ENCODE assay signal across 37 cellular contexts in genomic region chr2:167128130-167128529, GRCh38.
DNase-seq lines count a peak whose midpoint lies in the region; ATAC-seq, FAIRE-seq and TF ChIP-seq lines count a peak whose summit lies in the region.
"Had no signal": no experiment of that assay in that cellular context is flagged by ENCODE, and none has a peak within 500 bp of the region (broad histone marks: within the 10 kb centered on the region; RNA-seq: fewer than 3 reads in every experiment).

No MANE protein-coding gene starts in this region.

- H3K4me2 ChIP-seq in HepG2 (ENCODE audit: low read depth, low read length), result no peak overlapping the region
- no peak overlapping the region for H3K4me2 ChIP-seq in IMR-90 (ENCODE audit: low read depth, low read length)
- H3K4me2 ChIP-seq in H1 (ENCODE audit: insufficient read depth in 1 of 2, low read depth in 2 of 2, low read length in 2 of 2), result no peak overlapping the region
- H3K4me2 ChIP-seq: A549; BLaER1; BLaER1 treated with 17β-estradiol and CSF1 and Interleukin-3, amounts not matched to agents 10 nM and 100 nM had no signal

- H3K79me1 ChIP-seq in IMR-90 (ENCODE audit: low read depth in 1 of 2, low read length in 2 of 2) (no peaks in the 10 kb centered on the region), H1 (ENCODE audit: low read depth, low read length) (no peaks in the 10 kb centered on the region)

- 53% methylated on average over 9 of the region's 9 CpGs for WGBS in HepG2 (ENCODE audit: low lambda C conversion rate)
- 71% methylated on average over 9 of the region's 9 CpGs for WGBS in right lobe of liver (ENCODE audit: insufficient coverage, low coverage, low lambda C conversion rate, missing lambda C conversion rate)
- WGBS in IMR-90 (ENCODE audit: extremely low coverage in 2 of 2, insufficient read length in 1 of 2), 2 experiments, result 100% methylated on average over 1 of the region's 9 CpGs; no CpG with 5 or more reads in 1 of the 2 experiments
- WGBS in H1 (ENCODE audit: extremely low coverage in 1 of 2, insufficient coverage in 1 of 2, insufficient read length in 1 of 2, insufficient replicate concordance in 2 of 2, low coverage in 1 of 2, low lambda C conversion rate in 2 of 2, missing lambda C conversion rate in 1 of 2), 2 experiments, result 93% methylated on average over 9 of the region's 9 CpGs; no CpG with 5 or more reads in 1 of the 2 experiments

- intact Hi-C loops in HepG2 (cut with micrococcal nuclease; ENCODE audit: unreplicated experiment), result no loop called here
- intact Hi-C loops in right lobe of liver (cut with DNase I), result no loop called here
- intact Hi-C loops in IMR-90 (cut with micrococcal nuclease), result loop anchor here (5.0 kb wide), 1 partner anchor 84 kb away; no protein-coding TSS in a partner anchor
- intact Hi-C loops in activated naive CD4-positive, alpha-beta T cell treated with anti-CD3 and anti-CD28 coated beads for 36 hours (cut with micrococcal nuclease), result no loop called here

- H2AK9ac ChIP-seq in IMR-90 (replicated peaks; ENCODE audit: low read depth, low read length, poor library complexity), result no peak overlapping the region

- no peaks in the 10 kb centered on the region for H3K27me3 ChIP-seq in HepG2 (ENCODE audit: control insufficient read depth in 1 of 2, insufficient read depth in 2 of 2, low read length in 2 of 2)
- H3K27me3 ChIP-seq in right lobe of liver, result no peaks in the 10 kb centered on the region
- no peaks in the 10 kb centered on the region for H3K27me3 ChIP-seq in IMR-90 (ENCODE audit: control insufficient read depth, insufficient read depth, low read length)
- H3K27me3 ChIP-seq in H1 (replicated peaks in 1 of 4; ENCODE audit: control insufficient read depth in 3 of 4, extremely low read depth in 1 of 4, insufficient read depth in 3 of 4, low read length in 3 of 4), result no peaks in the 10 kb centered on the region
- H3K27me3 ChIP-seq: BE2C; BLaER1; BLaER1 treated with 17β-estradiol and CSF1 and Interleukin-3, amounts not matched to agents 10 nM and 100 nM had no signal

- no peak for TF ChIP-seq RAD21 in HepG2 (CRISPR knock-in tag; IDR thresholded peaks at IDR 0.05)
- TF ChIP-seq RAD21 in IMR-90 (IDR thresholded peaks at IDR 0.05; ENCODE audit: low read length), result no peak
- TF ChIP-seq RAD21 in Ishikawa (IDR thresholded peaks at IDR 0.05; ENCODE audit: low read depth), result no peak
- no peak for TF ChIP-seq RAD21 in H1 (IDR thresholded peaks at IDR 0.05 in 1 of 2, conservative IDR thresholded peaks at IDR 0.05 in 1 of 2; ENCODE audit: low read depth in 2 of 2, low read length in 2 of 2)

- no peak overlapping the region for H3K4me3 Mint-ChIP-seq in activated naive CD4-positive, alpha-beta T cell treated with anti-CD3 and anti-CD28 coated beads for 36 hours
- H3K4me3 Mint-ChIP-seq: B cell; CD14-positive monocyte; CD4-positive, alpha-beta memory T cell; CD4-positive, alpha-beta T cell; CD4-positive, CD25-positive, alpha-beta regulatory T cell; CD8-positive, alpha-beta memory T cell; CD8-positive, alpha-beta T cell had no signal

- H3K4ac ChIP-seq in IMR-90 (ENCODE audit: low read depth, low read length) (no peak overlapping the region), H1 (replicated peaks; ENCODE audit: insufficient read length, low read depth, low read length) (no peak overlapping the region)

- no peak overlapping the region for H2BK12ac ChIP-seq in H1 (ENCODE audit: low read depth, low read length)

- no peaks in the 10 kb centered on the region for H3K36me3 ChIP-seq in HepG2 (replicated peaks in 1 of 2; ENCODE audit: control insufficient read depth in 1 of 2, insufficient read depth in 2 of 2, low read length in 2 of 2)
- H3K36me3 ChIP-seq in right lobe of liver, result no peaks in the 10 kb centered on the region
- H3K36me3 ChIP-seq in IMR-90 (ENCODE audit: control insufficient read depth, insufficient read depth, low read length), result no peaks in the 10 kb centered on the region
- no peaks in the 10 kb centered on the region for H3K36me3 ChIP-seq in H1 (ENCODE audit: control insufficient read depth in 2 of 4, insufficient read depth in 4 of 4, low read length in 3 of 4)
- H3K36me3 ChIP-seq: BE2C; BLaER1; BLaER1 treated with 17β-estradiol and CSF1 and Interleukin-3, amounts not matched to agents 10 nM and 100 nM had no signal

- H3K9me3 ChIP-seq in HepG2 (ENCODE audit: low read length) (no peaks in the 10 kb centered on the region), right lobe of liver (no peaks in the 10 kb centered on the region), IMR-90 (ENCODE audit: control insufficient read depth, insufficient read depth, low read length) (no peaks in the 10 kb centered on the region), H1 (ENCODE audit: insufficient read depth in 2 of 2, low read depth in 1 of 2, low read length in 1 of 2) (no peaks in the 10 kb centered on the region)
- H3K9me3 ChIP-seq: A549; BE2C; BLaER1; BLaER1 treated with 17β-estradiol and CSF1 and Interleukin-3, amounts not matched to agents 10 nM and 100 nM; Caco-2 had no signal

- no peaks in the 10 kb centered on the region for H3K79me2 ChIP-seq in HepG2 (ENCODE audit: insufficient read depth, low read length)
- no peaks in the 10 kb centered on the region for H3K79me2 ChIP-seq in H1 (ENCODE audit: control insufficient read depth in 1 of 2, insufficient read depth in 2 of 2, low read length in 2 of 2)

- H2BK120ac ChIP-seq in IMR-90 (ENCODE audit: low read depth, low read length) (no peak overlapping the region), H1 (replicated peaks; ENCODE audit: low read depth, low read length) (no peak overlapping the region)

- TF ChIP-seq POLR2A in HepG2 (IDR thresholded peaks at IDR 0.05; ENCODE audit: insufficient read depth in 1 of 2, low read depth in 2 of 2, low read length in 2 of 2), result no peak
- TF ChIP-seq POLR2A in right lobe of liver (IDR thresholded peaks at IDR 0.05), result no peak
- TF ChIP-seq POLR2A in IMR-90 (IDR thresholded peaks at IDR 0.05; ENCODE audit: low read depth, low read length), result no peak
- no peak for TF ChIP-seq POLR2A in H1 (IDR thresholded peaks at IDR 0.05; ENCODE audit: control extremely low read depth in 1 of 2, low read depth in 2 of 2, low read length in 2 of 2)

- H3K56ac ChIP-seq in IMR-90 (ENCODE audit: extremely low read depth, insufficient read depth, low read length) (no peak overlapping the region), H1 (replicated peaks; ENCODE audit: insufficient read length, low read depth, low read length) (no peak overlapping the region)

- no peak overlapping the region for H3K4me3 ChIP-seq in HepG2 (replicated peaks in 1 of 3; ENCODE audit: insufficient read depth in 1 of 3, low read depth in 2 of 3, low read length in 3 of 3)
- no peak overlapping the region for H3K4me3 ChIP-seq in right lobe of liver
- H3K4me3 ChIP-seq in IMR-90 (ENCODE audit: insufficient read depth, low read depth, low read length), result no peak overlapping the region
- H3K4me3 ChIP-seq in H1 (ENCODE audit: extremely low read depth in 1 of 4, insufficient read depth in 2 of 4, low read depth in 3 of 4, low read length in 4 of 4), result no peak overlapping the region
- H3K4me3 ChIP-seq: A549; BLaER1; BLaER1 treated with 17β-estradiol and CSF1 and Interleukin-3, amounts not matched to agents 10 nM and 100 nM had no signal

- no peaks in the 10 kb centered on the region for H3K23me2 ChIP-seq in H1 (ENCODE audit: low read depth, low read length)

- dilution Hi-C loops in IMR-90 (cut with HindIII; ENCODE audit: low sequenced_read_pairs, unreplicated experiment), result no loop called here

- TF ChIP-seq EP300 in HepG2 (IDR thresholded peaks at IDR 0.05; ENCODE audit: low read depth in 2 of 2, low read length in 2 of 2) (no peak), HepG2 (CRISPR knock-in tag; IDR thresholded peaks at IDR 0.05; ENCODE audit: borderline replicate concordance) (no peak), Ishikawa (IDR thresholded peaks at IDR 0.05; ENCODE audit: borderline replicate concordance) (no peak), H1 (IDR thresholded peaks at IDR 0.05; ENCODE audit: borderline replicate concordance in 1 of 2, low read depth in 2 of 2, low read length in 2 of 2) (no peak)

- H3K27ac Mint-ChIP-seq in activated naive CD4-positive, alpha-beta T cell treated with anti-CD3 and anti-CD28 coated beads for 36 hours, result no peak overlapping the region
- H3K27ac Mint-ChIP-seq: B cell; CD14-positive monocyte; CD4-positive, alpha-beta memory T cell; CD4-positive, alpha-beta T cell; CD4-positive, CD25-positive, alpha-beta regulatory T cell; CD8-positive, alpha-beta memory T cell; CD8-positive, alpha-beta T cell had no signal

- H3K14ac ChIP-seq in IMR-90 (replicated peaks; ENCODE audit: low read depth, low read length), result no peak overlapping the region
- H3K14ac ChIP-seq in H1 (ENCODE audit: insufficient read length), result no peak overlapping the region

- DNase-seq in HepG2 (ENCODE audit: low spot score) (no peak), right lobe of liver (no peak), IMR-90 (no peak), H1 (ENCODE audit: low read depth in 1 of 2, low spot score in 2 of 2) (no peak), HT-29 (ENCODE audit: low spot score) (no peak), NCI-H1930 (lab: John Stamatoyannopoulos, UW) (no peak)
- no peak for DNase-seq in activated naive CD4-positive, alpha-beta T cell treated with anti-CD3 and anti-CD28 coated beads for 36 hours
- DNase-seq: 8988T; ACHN; AML-193; BE2C; C1 segment of cervical spinal cord; Caco-2; Calu3; CD4-positive, alpha-beta memory T cell; CD4-positive, alpha-beta T cell; CD4-positive, CD25-positive, alpha-beta regulatory T cell; CD8-positive, alpha-beta memory T cell; CD8-positive, alpha-beta T cell; COR-L47; DMS 273 treated with DMSO at 0.1 percent for 48 hours; DMS153; DMS53; DMS79; DMS79 treated with DMSO at 0.1 percent for 48 hours; DND-41; EL had no signal

- H2BK15ac ChIP-seq in IMR-90 (ENCODE audit: low read depth, low read length) (no peak overlapping the region), H1 (ENCODE audit: low read length) (no peak overlapping the region)

- H3K4me1 Mint-ChIP-seq in activated naive CD4-positive, alpha-beta T cell treated with anti-CD3 and anti-CD28 coated beads for 36 hours (ENCODE audit: low read depth), result no peaks in the 10 kb centered on the region
- H3K4me1 Mint-ChIP-seq: B cell; CD4-positive, alpha-beta memory T cell; CD4-positive, CD25-positive, alpha-beta regulatory T cell; CD8-positive, alpha-beta memory T cell had no signal

- H4K8ac ChIP-seq in IMR-90 (ENCODE audit: low read depth in 2 of 2, low read length in 2 of 2) (no peak overlapping the region), H1 (ENCODE audit: extremely low read depth, insufficient read depth, low read length) (no peak overlapping the region)

- H3K9me1 ChIP-seq in IMR-90 (ENCODE audit: insufficient read depth, low read length), result no peaks in the 10 kb centered on the region

- H3K18ac ChIP-seq in IMR-90 (ENCODE audit: low read depth, low read length) (no peak overlapping the region), H1 (ENCODE audit: extremely low read depth, low read length) (no peak overlapping the region)

- H3K36me3 Mint-ChIP-seq in activated naive CD4-positive, alpha-beta T cell treated with anti-CD3 and anti-CD28 coated beads for 36 hours (ENCODE audit: low read depth), result no peaks in the 10 kb centered on the region
- H3K36me3 Mint-ChIP-seq: CD14-positive monocyte; CD4-positive, alpha-beta memory T cell; CD4-positive, CD25-positive, alpha-beta regulatory T cell; CD8-positive, alpha-beta memory T cell; CD8-positive, alpha-beta T cell had no signal

- H3K23ac ChIP-seq in IMR-90 (ENCODE audit: low read depth, low read length) (no peak overlapping the region), H1 (ENCODE audit: insufficient read length) (no peak overlapping the region)

- BruUV-seq in HepG2 (replicated peaks; lab: Mats Ljungman, UMichigan) (no TSS peak), IMR-90 (replicated peaks; lab: Mats Ljungman, UMichigan) (no TSS peak)

- ATAC-seq in HepG2 (no peak), right lobe of liver (no peak), IMR-90 (ENCODE audit: low read depth) (no peak)
- ATAC-seq: A549; CD8-positive, alpha-beta T cell had no signal

- no peak overlapping the region for H4K5ac ChIP-seq in IMR-90 (ENCODE audit: low read depth, low read length)
- H4K5ac ChIP-seq in H1 (ENCODE audit: insufficient read length, low read depth, low read length), result no peak overlapping the region

- H3K27ac ChIP-seq in HepG2 (ENCODE audit: extremely low read length, insufficient read depth, low read length) (no peak overlapping the region), right lobe of liver (no peak overlapping the region), IMR-90 (ENCODE audit: insufficient read depth, low read length) (no peak overlapping the region), H1 (ENCODE audit: low read depth, low read length) (no peak overlapping the region)
- H3K27ac ChIP-seq: 22Rv1; A549; BLaER1; BLaER1 treated with 17β-estradiol and CSF1 and Interleukin-3, amounts not matched to agents 10 nM and 100 nM; C4-2B had no signal

- POLR2A ChIA-PET in HepG2 (lab: Yijun Ruan, JAX), result no interaction called here
- POLR2A ChIA-PET in IMR-90 (lab: Charles Lee; ENCODE audit: unreplicated experiment), result no interaction called here
- POLR2A ChIA-PET in H1 (lab: Charles Lee; ENCODE audit: partially characterized antibody), result no interaction called here

- CTCF ChIA-PET in HepG2 (lab: Yijun Ruan, JAX; ENCODE audit: low intra/inter-chr PET ratio, low total read pairs) (no interaction called here), IMR-90 (lab: Yijun Ruan, JAX) (interaction anchor here (1.7 kb wide), 1 partner anchor 84 kb away, joined by 4 read pairs; no protein-coding TSS in a partner anchor), H1 (lab: Charles Lee; ENCODE audit: partially characterized antibody) (interaction anchor here (0.6 to 1.2 kb wide), 2 partner anchors 449 to 832 kb away, joined by 3 read pairs; no protein-coding TSS in a partner anchor)
- CTCF ChIA-PET in activated naive CD4-positive, alpha-beta T cell treated with anti-CD3 and anti-CD28 coated beads for 36 hours (lab: Charles Lee), result no interaction called here

- H4K20me1 ChIP-seq in HepG2 (ENCODE audit: insufficient read depth, low read length) (no peaks in the 10 kb centered on the region), IMR-90 (ENCODE audit: insufficient read depth, low read length) (no peaks in the 10 kb centered on the region), H1 (replicated peaks in 1 of 2; ENCODE audit: control insufficient read depth in 1 of 2, insufficient read depth in 2 of 2, low read length in 2 of 2) (no peaks in the 10 kb centered on the region)
- H4K20me1 ChIP-seq: BLaER1; BLaER1 treated with 17β-estradiol and CSF1 and Interleukin-3, amounts not matched to agents 10 nM and 100 nM had no signal

- FAIRE-seq in HepG2 (lab: Jason Lieb, UNC) (no peak), H1 (lab: Jason Lieb, UNC) (no peak)
- FAIRE-seq: A204.1, A549, D721Med had no signal

- no peak overlapping the region for H3K9ac ChIP-seq in HepG2 (ENCODE audit: insufficient read depth, low read depth, low read length)
- H3K9ac ChIP-seq in IMR-90 (ENCODE audit: low read depth, low read length), result no peak overlapping the region
- no peak overlapping the region for H3K9ac ChIP-seq in H1 (replicated peaks in 1 of 4; ENCODE audit: extremely low read depth in 1 of 4, low read depth in 3 of 4, low read length in 3 of 4)
- H3K9ac ChIP-seq: BLaER1; BLaER1 treated with 17β-estradiol and CSF1 and Interleukin-3, amounts not matched to agents 10 nM and 100 nM had no signal

- H4K91ac ChIP-seq in IMR-90 (ENCODE audit: insufficient read depth, low read depth, low read length) (no peak overlapping the region), H1 (replicated peaks; ENCODE audit: insufficient read length, low read length) (no peak overlapping the region)

- H2BK5ac ChIP-seq in IMR-90 (ENCODE audit: low read depth, low read length, poor library complexity, severe bottlenecking) (no peak overlapping the region), H1 (ENCODE audit: low read depth, low read length) (no peak overlapping the region)

- H3K9me3 Mint-ChIP-seq in activated naive CD4-positive, alpha-beta T cell treated with anti-CD3 and anti-CD28 coated beads for 36 hours, result no peaks in the 10 kb centered on the region
- H3K9me3 Mint-ChIP-seq: CD14-positive monocyte; CD4-positive, alpha-beta T cell; CD8-positive, alpha-beta T cell had no signal

- H3K4me1 ChIP-seq in HepG2 (ENCODE audit: insufficient read depth, low read length) (no peaks in the 10 kb centered on the region), right lobe of liver (no peaks in the 10 kb centered on the region), IMR-90 (ENCODE audit: control insufficient read depth, insufficient read depth, low read length) (no peaks in the 10 kb centered on the region), H1 (replicated peaks in 1 of 4; ENCODE audit: control insufficient read depth in 3 of 4, insufficient read depth in 4 of 4, low read length in 3 of 4) (no peaks in the 10 kb centered on the region)
- H3K4me1 ChIP-seq: A549; BE2C; BLaER1; BLaER1 treated with 17β-estradiol and CSF1 and Interleukin-3, amounts not matched to agents 10 nM and 100 nM; Caco-2 had no signal

- in situ Hi-C loops in HepG2 (cut with HindIII; ENCODE audit: extremely low pct_ligation_motif_present, low pct_unique_long_range_greater_than_20kb), result loop anchor here (25.0 kb wide), 1 partner anchor 984 kb away; no protein-coding TSS in a partner anchor
- in situ Hi-C loops in IMR-90 (cut with MboI; ENCODE audit: low sequenced_read_pairs), result no loop called here

- H3K27me3 Mint-ChIP-seq in activated naive CD4-positive, alpha-beta T cell treated with anti-CD3 and anti-CD28 coated beads for 36 hours (ENCODE audit: low read depth), result no peaks in the 10 kb centered on the region
- H3K27me3 Mint-ChIP-seq: B cell; CD4-positive, alpha-beta memory T cell; CD4-positive, alpha-beta T cell; CD4-positive, CD25-positive, alpha-beta regulatory T cell; CD8-positive, alpha-beta memory T cell had no signal

- TF ChIP-seq CTCF in HepG2 (CRISPR knock-in tag; IDR thresholded peaks at IDR 0.05), result no peak
- no peak for TF ChIP-seq CTCF in right lobe of liver (IDR thresholded peaks at IDR 0.05)
- TF ChIP-seq CTCF in IMR-90 (conservative IDR thresholded peaks at IDR 0.05; ENCODE audit: low read depth, low read length), result no peak
- TF ChIP-seq CTCF in H1 (IDR thresholded peaks at IDR 0.05; ENCODE audit: control extremely low read depth in 1 of 3, insufficient read depth in 1 of 3, low read depth in 1 of 3, low read length in 3 of 3), result no peak

- H2BK20ac ChIP-seq in IMR-90 (ENCODE audit: low read depth, low read length), result no peak overlapping the region
- no peak overlapping the region for H2BK20ac ChIP-seq in H1 (ENCODE audit: low read length)

- H2AK5ac ChIP-seq in IMR-90 (ENCODE audit: low read depth, low read length) (no peak overlapping the region), H1 (ENCODE audit: low read depth, low read length) (no peak overlapping the region)

- H2AFZ ChIP-seq in HepG2 (ENCODE audit: low read length), result no peak overlapping the region
- no peak overlapping the region for H2AFZ ChIP-seq in IMR-90 (replicated peaks; ENCODE audit: low read length, poor library complexity)
- H2AFZ ChIP-seq in H1 (ENCODE audit: low read length), result no peak overlapping the region

Comparison
In these comparisons a context has a peak if more than half of its experiments do, and no peak if none do; other contexts are left out.
1. CTCF ChIA-PET loops: an anchor here in IMR-90 (1.7 kb wide) and H1 (0.6 to 1.2 kb wide); none called in HepG2 and activated naive CD4-positive, alpha-beta T cell treated with anti-CD3 and anti-CD28 coated beads for 36 hours.
2. Of the 41 proteins assayed by ChIP-seq in both HepG2 and H1: peak only in HepG2: none; only in H1: none; in both: CEBPB; in neither: 40.